2 cellular contexts compared by ENCODE assay signal in the genomic region with DNA sequence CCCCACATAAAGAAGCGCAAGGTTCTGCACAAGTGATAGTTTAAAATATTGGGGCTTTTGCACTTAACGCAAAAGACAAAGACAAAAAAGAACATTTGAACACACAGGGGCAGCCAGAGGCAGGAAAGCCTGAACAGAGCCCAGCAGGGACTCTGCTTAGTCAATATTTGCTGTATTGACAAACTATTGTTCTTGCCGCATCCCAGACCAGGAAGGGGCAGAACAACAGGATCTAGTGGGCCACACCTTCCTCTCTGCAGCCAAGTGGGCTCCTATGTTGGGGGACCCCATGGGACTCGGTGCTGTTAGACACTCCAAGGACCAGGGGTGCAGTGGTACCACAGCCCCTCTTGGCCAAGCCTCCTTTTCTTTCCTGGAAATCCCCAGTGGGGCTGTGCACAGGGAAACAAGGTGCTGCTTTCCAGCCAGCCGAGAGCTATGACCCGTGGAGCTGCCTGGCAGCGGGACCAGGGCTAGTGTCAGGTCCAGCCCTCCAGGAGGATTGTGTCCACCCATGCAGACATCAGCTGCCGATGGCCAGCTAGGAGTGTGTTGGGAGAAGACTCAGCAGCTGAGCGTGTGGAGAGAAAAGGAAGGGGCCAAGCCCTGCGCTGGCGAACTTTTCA.
TF ChIP-seq lines count a peak whose summit lies in the region.

No MANE protein-coding gene starts in this region.

TF ChIP-seq in WTC11, 78 proteins besides CTCF, POLR2A, EP300 and RAD21:
- TF ChIP-seq, protein P1, sequence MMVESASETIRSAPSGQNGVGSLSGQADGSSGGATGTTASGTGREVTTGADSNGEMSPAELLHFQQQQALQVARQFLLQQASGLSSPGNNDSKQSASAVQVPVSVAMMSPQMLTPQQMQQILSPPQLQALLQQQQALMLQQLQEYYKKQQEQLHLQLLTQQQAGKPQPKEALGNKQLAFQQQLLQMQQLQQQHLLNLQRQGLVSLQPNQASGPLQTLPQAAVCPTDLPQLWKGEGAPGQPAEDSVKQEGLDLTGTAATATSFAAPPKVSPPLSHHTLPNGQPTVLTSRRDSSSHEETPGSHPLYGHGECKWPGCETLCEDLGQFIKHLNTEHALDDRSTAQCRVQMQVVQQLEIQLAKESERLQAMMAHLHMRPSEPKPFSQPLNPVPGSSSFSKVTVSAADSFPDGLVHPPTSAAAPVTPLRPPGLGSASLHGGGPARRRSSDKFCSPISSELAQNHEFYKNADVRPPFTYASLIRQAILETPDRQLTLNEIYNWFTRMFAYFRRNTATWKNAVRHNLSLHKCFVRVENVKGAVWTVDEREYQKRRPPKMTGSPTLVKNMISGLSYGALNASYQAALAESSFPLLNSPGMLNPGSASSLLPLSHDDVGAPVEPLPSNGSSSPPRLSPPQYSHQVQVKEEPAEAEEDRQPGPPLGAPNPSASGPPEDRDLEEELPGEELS (CRISPR knock-in tag; IDR thresholded peaks at IDR 0.05), result no peak
- TF ChIP-seq MYBL2 (CRISPR knock-in tag; IDR thresholded peaks at IDR 0.05), result no peak
- TF ChIP-seq, protein P2, sequence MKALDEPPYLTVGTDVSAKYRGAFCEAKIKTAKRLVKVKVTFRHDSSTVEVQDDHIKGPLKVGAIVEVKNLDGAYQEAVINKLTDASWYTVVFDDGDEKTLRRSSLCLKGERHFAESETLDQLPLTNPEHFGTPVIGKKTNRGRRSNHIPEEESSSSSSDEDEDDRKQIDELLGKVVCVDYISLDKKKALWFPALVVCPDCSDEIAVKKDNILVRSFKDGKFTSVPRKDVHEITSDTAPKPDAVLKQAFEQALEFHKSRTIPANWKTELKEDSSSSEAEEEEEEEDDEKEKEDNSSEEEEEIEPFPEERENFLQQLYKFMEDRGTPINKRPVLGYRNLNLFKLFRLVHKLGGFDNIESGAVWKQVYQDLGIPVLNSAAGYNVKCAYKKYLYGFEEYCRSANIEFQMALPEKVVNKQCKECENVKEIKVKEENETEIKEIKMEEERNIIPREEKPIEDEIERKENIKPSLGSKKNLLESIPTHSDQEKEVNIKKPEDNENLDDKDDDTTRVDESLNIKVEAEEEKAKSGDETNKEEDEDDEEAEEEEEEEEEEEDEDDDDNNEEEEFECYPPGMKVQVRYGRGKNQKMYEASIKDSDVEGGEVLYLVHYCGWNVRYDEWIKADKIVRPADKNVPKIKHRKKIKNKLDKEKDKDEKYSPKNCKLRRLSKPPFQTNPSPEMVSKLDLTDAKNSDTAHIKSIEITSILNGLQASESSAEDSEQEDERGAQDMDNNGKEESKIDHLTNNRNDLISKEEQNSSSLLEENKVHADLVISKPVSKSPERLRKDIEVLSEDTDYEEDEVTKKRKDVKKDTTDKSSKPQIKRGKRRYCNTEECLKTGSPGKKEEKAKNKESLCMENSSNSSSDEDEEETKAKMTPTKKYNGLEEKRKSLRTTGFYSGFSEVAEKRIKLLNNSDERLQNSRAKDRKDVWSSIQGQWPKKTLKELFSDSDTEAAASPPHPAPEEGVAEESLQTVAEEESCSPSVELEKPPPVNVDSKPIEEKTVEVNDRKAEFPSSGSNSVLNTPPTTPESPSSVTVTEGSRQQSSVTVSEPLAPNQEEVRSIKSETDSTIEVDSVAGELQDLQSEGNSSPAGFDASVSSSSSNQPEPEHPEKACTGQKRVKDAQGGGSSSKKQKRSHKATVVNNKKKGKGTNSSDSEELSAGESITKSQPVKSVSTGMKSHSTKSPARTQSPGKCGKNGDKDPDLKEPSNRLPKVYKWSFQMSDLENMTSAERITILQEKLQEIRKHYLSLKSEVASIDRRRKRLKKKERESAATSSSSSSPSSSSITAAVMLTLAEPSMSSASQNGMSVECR (CRISPR knock-in tag; IDR thresholded peaks at IDR 0.05; ENCODE audit: borderline replicate concordance), result no peak
- no peak for TF ChIP-seq NFYB (CRISPR knock-in tag; conservative IDR thresholded peaks at IDR 0.05; ENCODE audit: low read depth)

TF ChIP-seq in liver, 16 proteins besides CTCF, POLR2A, EP300 and RAD21 (continued from another document):
- TF ChIP-seq, protein P3, sequence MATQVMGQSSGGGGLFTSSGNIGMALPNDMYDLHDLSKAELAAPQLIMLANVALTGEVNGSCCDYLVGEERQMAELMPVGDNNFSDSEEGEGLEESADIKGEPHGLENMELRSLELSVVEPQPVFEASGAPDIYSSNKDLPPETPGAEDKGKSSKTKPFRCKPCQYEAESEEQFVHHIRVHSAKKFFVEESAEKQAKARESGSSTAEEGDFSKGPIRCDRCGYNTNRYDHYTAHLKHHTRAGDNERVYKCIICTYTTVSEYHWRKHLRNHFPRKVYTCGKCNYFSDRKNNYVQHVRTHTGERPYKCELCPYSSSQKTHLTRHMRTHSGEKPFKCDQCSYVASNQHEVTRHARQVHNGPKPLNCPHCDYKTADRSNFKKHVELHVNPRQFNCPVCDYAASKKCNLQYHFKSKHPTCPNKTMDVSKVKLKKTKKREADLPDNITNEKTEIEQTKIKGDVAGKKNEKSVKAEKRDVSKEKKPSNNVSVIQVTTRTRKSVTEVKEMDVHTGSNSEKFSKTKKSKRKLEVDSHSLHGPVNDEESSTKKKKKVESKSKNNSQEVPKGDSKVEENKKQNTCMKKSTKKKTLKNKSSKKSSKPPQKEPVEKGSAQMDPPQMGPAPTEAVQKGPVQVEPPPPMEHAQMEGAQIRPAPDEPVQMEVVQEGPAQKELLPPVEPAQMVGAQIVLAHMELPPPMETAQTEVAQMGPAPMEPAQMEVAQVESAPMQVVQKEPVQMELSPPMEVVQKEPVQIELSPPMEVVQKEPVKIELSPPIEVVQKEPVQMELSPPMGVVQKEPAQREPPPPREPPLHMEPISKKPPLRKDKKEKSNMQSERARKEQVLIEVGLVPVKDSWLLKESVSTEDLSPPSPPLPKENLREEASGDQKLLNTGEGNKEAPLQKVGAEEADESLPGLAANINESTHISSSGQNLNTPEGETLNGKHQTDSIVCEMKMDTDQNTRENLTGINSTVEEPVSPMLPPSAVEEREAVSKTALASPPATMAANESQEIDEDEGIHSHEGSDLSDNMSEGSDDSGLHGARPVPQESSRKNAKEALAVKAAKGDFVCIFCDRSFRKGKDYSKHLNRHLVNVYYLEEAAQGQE (IDR thresholded peaks at IDR 0.05), result peak; percentile 70
- peak; percentile 44 for TF ChIP-seq YY1 (IDR thresholded peaks at IDR 0.05)
- TF ChIP-seq, protein P4, sequence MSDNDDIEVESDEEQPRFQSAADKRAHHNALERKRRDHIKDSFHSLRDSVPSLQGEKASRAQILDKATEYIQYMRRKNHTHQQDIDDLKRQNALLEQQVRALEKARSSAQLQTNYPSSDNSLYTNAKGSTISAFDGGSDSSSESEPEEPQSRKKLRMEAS (IDR thresholded peaks at IDR 0.05), result peak; percentile 73
- no peak for TF ChIP-seq GABPA (IDR thresholded peaks at IDR 0.05 in 1 of 2, conservative IDR thresholded peaks at IDR 0.05 in 1 of 2)
- TF ChIP-seq TAF1 (conservative IDR thresholded peaks at IDR 0.05), result no peak
- TF ChIP-seq FOXA1 (IDR thresholded peaks at IDR 0.05), result peak; percentile 68
- peak; percentile 38 to 69 for TF ChIP-seq HNF4A (conservative IDR thresholded peaks at IDR 0.05)
- TF ChIP-seq NR2F2 (IDR thresholded peaks at IDR 0.05), result no peak
- peak; percentile 61 for TF ChIP-seq SP1 (IDR thresholded peaks at IDR 0.05)
- TF ChIP-seq RXRA (IDR thresholded peaks at IDR 0.05), result peak; percentile 49 to 89
- TF ChIP-seq JUND (IDR thresholded peaks at IDR 0.05), result peak in 1 of 2 donors; percentile 27
- peak; percentile 85 for TF ChIP-seq FOXA2 (IDR thresholded peaks at IDR 0.05)
